23 cellular contexts compared by ENCODE assay signal in genomic region chr17:47290870-47291241, GRCh38. TPM values are rescaled to one million over a fixed set of nuclear protein-coding genes. Genes with fewer than 3 reads are reported as not detected.
"Had no signal": no experiment of that assay in that cellular context is flagged by ENCODE, and none has a peak within 500 bp of the region (broad histone marks: within the 10 kb centered on the region; RNA-seq: fewer than 3 reads in every experiment).

No MANE protein-coding gene starts in this region.

- H3K27ac ChIP-seq: adrenal gland, SK-N-MC had no signal

- H3K9me3 ChIP-seq: adrenal gland had no signal

- H3K27me3 ChIP-seq: adrenal gland had no signal

- H3K4me3 ChIP-seq: adrenal gland, SK-N-MC had no signal

- ATAC-seq: activated CD8-positive, alpha-beta T cell treated with anti-CD3 and anti-CD28 coated beads for 36 hours; PC-3; T-cell had no signal

- FAIRE-seq: bronchial epithelial cell, TTC549 had no signal

- DNase-seq: activated CD4-positive, CD25-positive, alpha-beta regulatory T cell; activated CD8-positive, alpha-beta memory T cell treated with anti-CD3 and anti-CD28 coated beads, Interleukin-2, amount 50 U/mL, for 4 hours; activated CD8-positive, alpha-beta T cell treated with anti-CD3 and anti-CD28 coated beads for 36 hours; activated naive CD4-positive, alpha-beta T cell treated with anti-CD3 and anti-CD28 coated beads, Interleukin-2, amount 50 U/mL, for 16 hours; activated naive CD8-positive, alpha-beta T cell treated with anti-CD3 and anti-CD28 coated beads, Interleukin-2, amount 10 ng/mL, durations not matched to agents 7 days and 5 days; adrenal gland; anterior cingulate cortex; central memory CD4-positive, alpha-beta T cell; Kasumi-1; NCI-H1048; NCI-H146; NCI-H187 treated with DMSO at 0.1 percent for 48 hours; NCI-H2081 treated with DMSO at 0.1 percent for 48 hours; NCI-H446; NCI-H524; PC-3; SIG-M5; T-cell; T-helper 2 cell; T1000 had no signal

- H3K36me3 ChIP-seq: adrenal gland had no signal

RNA-seq across cellular contexts. Expression of gene ITGB3, which starts 37.2 kb away (rescaled TPM):
- total RNA-seq: activated CD8-positive, alpha-beta T cell treated with anti-CD3 and anti-CD28 coated beads for 36 hours had no signal
